Comparison of ENCODE assay signal across 9 cellular contexts in the genomic region with DNA sequence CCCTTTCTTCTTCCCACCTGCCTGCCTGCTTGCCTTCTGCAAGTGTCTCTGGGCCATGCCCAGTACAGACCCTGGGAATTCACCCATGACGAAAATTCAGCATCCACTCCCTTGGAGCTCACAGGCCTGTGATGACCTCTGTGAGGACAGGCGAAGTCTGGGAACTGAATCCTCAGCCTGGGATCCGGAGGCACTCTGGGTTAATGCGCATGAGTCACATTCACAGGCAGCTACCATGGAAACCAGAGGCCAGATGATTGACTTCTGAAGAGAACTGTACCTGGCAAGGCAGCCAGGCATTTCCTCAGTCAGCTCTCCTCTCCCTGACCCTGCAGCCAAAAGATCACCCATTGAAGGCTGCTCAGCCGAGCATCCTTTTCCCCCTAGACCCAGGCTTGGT. TPM values are rescaled to one million over a fixed set of nuclear protein-coding genes. Genes with fewer than 3 reads are reported as not detected.
DNase-seq lines count a peak whose midpoint lies in the region; ATAC-seq and TF ChIP-seq lines count a peak whose summit lies in the region.
"Had no signal": no experiment of that assay in that cellular context is flagged by ENCODE, and none has a peak within 500 bp of the region (broad histone marks: within the 10 kb centered on the region; RNA-seq: fewer than 3 reads in every experiment).

No MANE protein-coding gene starts in this region.

- TF ChIP-seq CTCF in H9 (conservative IDR thresholded peaks at IDR 0.05) (no peak), SK-N-SH (IDR thresholded peaks at IDR 0.05) (no peak), retinal pigment epithelial cell (conservative IDR thresholded peaks at IDR 0.05; ENCODE audit: low read depth, low read length) (no peak), GM10248 (IDR thresholded peaks at IDR 0.05; ENCODE audit: control extremely low read depth, extremely low read depth, low read depth, missing control alignments) (no peak)

- H3K4me3 Mint-ChIP-seq in H9 = peak overlapping the region in 1 of 2 experiments; percentile 24; a peak in 1 of 5 replicates
- no peak overlapping the region for H3K4me3 Mint-ChIP-seq in activated CD8-positive, alpha-beta T cell treated with anti-CD3 and anti-CD28 coated beads, Interleukin-2, amount 10 ng/mL, durations not matched to agents 7 days and 5 days

- TF ChIP-seq EP300 in SK-N-SH (IDR thresholded peaks at IDR 0.05; ENCODE audit: borderline replicate concordance in 1 of 2, low read depth in 1 of 2, low read length in 1 of 2) = no peak

- H2BK120ac ChIP-seq in H9 (ENCODE audit: low read depth, low read length, poor library complexity, severe bottlenecking) = no peak overlapping the region

- no peak overlapping the region for H3K23ac ChIP-seq in H9 (ENCODE audit: insufficient read length, low read depth, low read length)

- H2BK20ac ChIP-seq in H9 (ENCODE audit: low read depth, low read length, poor library complexity, severe bottlenecking) = no peak overlapping the region

- H4K20me1 ChIP-seq in H9 (ENCODE audit: control insufficient read depth, insufficient read depth, insufficient read length) (no peaks in the 10 kb centered on the region), SK-N-SH (ENCODE audit: insufficient read depth) (no peaks in the 10 kb centered on the region)

- H3K9me3 ChIP-seq in H9 (ENCODE audit: control insufficient read depth, low read depth, low read length) = no peaks in the 10 kb centered on the region
- H3K9me3 ChIP-seq in SK-N-SH = no peaks in the 10 kb centered on the region

- H3K4me1 Mint-ChIP-seq in H9 = peaks cover 23 to 47% of the 10 kb centered on the region in 2 experiments
- H3K4me1 Mint-ChIP-seq in activated CD8-positive, alpha-beta T cell treated with anti-CD3 and anti-CD28 coated beads, Interleukin-2, amount 10 ng/mL, durations not matched to agents 7 days and 5 days (ENCODE audit: low read depth) = peaks cover 13% of the 10 kb centered on the region

- peak overlapping the region; percentile 4 to 85 (median 82); a peak in 6 of 7 replicates for H3K27ac Mint-ChIP-seq in H9
- H3K27ac Mint-ChIP-seq in activated CD8-positive, alpha-beta T cell treated with anti-CD3 and anti-CD28 coated beads, Interleukin-2, amount 10 ng/mL, durations not matched to agents 7 days and 5 days = no peak overlapping the region

- ATAC-seq in GM18502 (IDR thresholded peaks at IDR 0.05; ENCODE audit: poor library complexity, unreplicated experiment) = no peak
- ATAC-seq in activated CD8-positive, alpha-beta T cell treated with anti-CD3 and anti-CD28 coated beads, Interleukin-2, amount 10 ng/mL, durations not matched to agents 7 days and 5 days = no peak

- H3K9ac ChIP-seq in H9 (ENCODE audit: extremely low read depth, insufficient read length, low read length) = no peak overlapping the region
- H3K9ac ChIP-seq in SK-N-SH = peak overlapping the region; percentile 23; the same call in 1 of the 2 replicates

- no peak overlapping the region for H4K8ac ChIP-seq in H9 (replicated peaks; ENCODE audit: insufficient read length, low read depth, low read length)

- H3K4me3 ChIP-seq in SK-N-SH (ENCODE audit: low read depth in 2 of 2, low read length in 1 of 2) (no peak overlapping the region), retinal pigment epithelial cell (ENCODE audit: low read length) (no peak overlapping the region)

- no peak overlapping the region for H4K91ac ChIP-seq in H9 (ENCODE audit: insufficient read length, low read depth, low read length)

- no peak overlapping the region for H2BK15ac ChIP-seq in H9 (ENCODE audit: low read depth, low read length)

- no peaks in the 10 kb centered on the region for H3K27me3 ChIP-seq in H9 (ENCODE audit: insufficient read depth, low read length)
- no peaks in the 10 kb centered on the region for H3K27me3 ChIP-seq in SK-N-SH (ENCODE audit: insufficient read depth)

- H2AK5ac ChIP-seq in H9 (ENCODE audit: insufficient read length, low read length) = no peak overlapping the region

- H3K4me2 ChIP-seq in H9 (ENCODE audit: insufficient read depth, insufficient read length, low read length) (no peak overlapping the region), SK-N-SH (0 out of 2 replicates have a peak overlapping the region, but pooled peaks have one; percentile 15)

- H3K36me3 ChIP-seq in SK-N-SH (replicated peaks in 1 of 2; ENCODE audit: control insufficient read depth in 1 of 2, insufficient read depth in 2 of 2, low read length in 1 of 2) = peaks cover 9 to 26% of the 10 kb centered on the region in 2 experiments

- H3F3A ChIP-seq in SK-N-SH (replicated peaks; ENCODE audit: insufficient read depth) = no peaks in the 10 kb centered on the region

- no peak overlapping the region for H3T11ph ChIP-seq in H9 (ENCODE audit: low read length)

- H3K36me3 Mint-ChIP-seq in H9 (ENCODE audit: insufficient read depth in 1 of 3, low read depth in 3 of 3) = peaks cover 0 to 9% (median 6%) of the 10 kb centered on the region in 3 experiments; a peak in 5 of 7 replicates
- peaks cover 30% of the 10 kb centered on the region for H3K36me3 Mint-ChIP-seq in activated CD8-positive, alpha-beta T cell treated with anti-CD3 and anti-CD28 coated beads, Interleukin-2, amount 10 ng/mL, durations not matched to agents 7 days and 5 days (ENCODE audit: low read depth)

- H3K27ac ChIP-seq in H9 (ENCODE audit: insufficient read length, low read depth, low read length) (no peak overlapping the region), SK-N-SH (ENCODE audit: low read depth in 2 of 2, low read length in 1 of 2) (peak overlapping the region in 1 of 2 experiments; percentile 84; a peak in 2 of 4 replicates)

- no peak overlapping the region for H3K18ac ChIP-seq in H9 (ENCODE audit: insufficient read length, low read depth, low read length)

- H3K4ac ChIP-seq in H9 (ENCODE audit: low read depth, low read length) = no peak overlapping the region

- no CpG with 5 or more reads among the region's 5 CpGs for WGBS in H9 (ENCODE audit: extremely low coverage, insufficient read length, low lambda C conversion rate)
- 36% methylated on average over 4 of the region's 5 CpGs for WGBS in SK-N-SH (ENCODE audit: low lambda C conversion rate)

- no peaks in the 10 kb centered on the region for H3K9me3 Mint-ChIP-seq in H9
- no peaks in the 10 kb centered on the region for H3K9me3 Mint-ChIP-seq in activated CD8-positive, alpha-beta T cell treated with anti-CD3 and anti-CD28 coated beads, Interleukin-2, amount 10 ng/mL, durations not matched to agents 7 days and 5 days (ENCODE audit: insufficient read depth)

- H3K27me3 Mint-ChIP-seq in H9 (ENCODE audit: low read depth) = no peaks in the 10 kb centered on the region
- no peaks in the 10 kb centered on the region for H3K27me3 Mint-ChIP-seq in activated CD8-positive, alpha-beta T cell treated with anti-CD3 and anti-CD28 coated beads, Interleukin-2, amount 10 ng/mL, durations not matched to agents 7 days and 5 days (ENCODE audit: low read depth)

- H2AFZ ChIP-seq in H9 (ENCODE audit: low read length) (no peak overlapping the region), SK-N-SH (ENCODE audit: low read depth) (no peak overlapping the region)

- no peak overlapping the region for H2BK12ac ChIP-seq in H9 (ENCODE audit: insufficient read length, low read depth, low read length)

- H3K9me2 ChIP-seq in SK-N-SH = no peaks in the 10 kb centered on the region

- H3K4me1 ChIP-seq in H9 (ENCODE audit: insufficient read depth, low read length) = peaks cover 3% of the 10 kb centered on the region; the same call in 1 of the 2 replicates
- H3K4me1 ChIP-seq in SK-N-SH (ENCODE audit: control insufficient read depth in 1 of 2, insufficient read depth in 2 of 2, low read depth in 1 of 2, low read length in 1 of 2) = peaks cover 4 to 25% of the 10 kb centered on the region in 2 experiments; a peak in 3 of 4 replicates

- no peaks in the 10 kb centered on the region for H3K79me1 ChIP-seq in H9 (ENCODE audit: insufficient read depth, low read depth, low read length, poor library complexity, severe bottlenecking)

- CTCF ChIA-PET in SK-N-SH (lab: Yijun Ruan, JAX) = interaction anchor here (1.0 to 3.9 kb wide), 8 partner anchors 9 to 523 kb away, joined by 3 to 29 read pairs (median 3); no protein-coding TSS in a partner anchor
- CTCF ChIA-PET in activated CD8-positive, alpha-beta T cell treated with anti-CD3 and anti-CD28 coated beads, Interleukin-2, amount 10 ng/mL, durations not matched to agents 7 days and 5 days (lab: Charles Lee) = no interaction called here
- CTCF ChIA-PET in GM10248 (lab: Yijun Ruan, JAX) = interaction anchor here (1.0 to 1.8 kb wide), 3 partner anchors 244 to 312 kb away, joined by 3 to 5 read pairs (median 4); no protein-coding TSS in a partner anchor

- no peaks in the 10 kb centered on the region for H3K23me2 ChIP-seq in H9 (ENCODE audit: insufficient read length, low read depth, low read length, poor library complexity, severe bottlenecking)

- H3K56ac ChIP-seq in H9 (ENCODE audit: insufficient read length, low read depth, low read length) = no peak overlapping the region

- H3K79me2 ChIP-seq in H9 (ENCODE audit: insufficient read depth, low read length) (no peaks in the 10 kb centered on the region), SK-N-SH (ENCODE audit: insufficient read depth) (no peaks in the 10 kb centered on the region)

- no peak for TF ChIP-seq RAD21 in SK-N-SH (IDR thresholded peaks at IDR 0.05; ENCODE audit: low read length)

- POLR2A ChIA-PET in SK-N-SH (lab: Yijun Ruan, JAX) (no interaction called here), GM10248 (lab: Yijun Ruan, JAX) (no interaction called here)
- POLR2A ChIA-PET in activated CD8-positive, alpha-beta T cell treated with anti-CD3 and anti-CD28 coated beads, Interleukin-2, amount 10 ng/mL, durations not matched to agents 7 days and 5 days (lab: Charles Lee) = no interaction called here

- peak; percentile 64 for DNase-seq in H9
- DNase-seq in SK-N-SH = peak; percentile 45
- DNase-seq in fibroblast of the conjunctiva (ENCODE audit: low read depth) = peak; percentile 54
- DNase-seq in retinal pigment epithelial cell (ENCODE audit: low read depth) = peak; percentile 92
- no peak for DNase-seq in activated CD8-positive, alpha-beta T cell treated with anti-CD3 and anti-CD28 coated beads, Interleukin-2, amount 10 ng/mL, durations not matched to agents 7 days and 5 days
- DNase-seq in GM10248 (ENCODE audit: extremely low spot score) = no peak
- no peak for DNase-seq in DMS153 treated with DMSO at 0.1 percent for 48 hours (lab: John Stamatoyannopoulos, UW; ENCODE audit: unreplicated experiment)
- DNase-seq: NCI-H526 treated with DMSO at 0.1 percent for 48 hours had no signal

- H4K5ac ChIP-seq in H9 (ENCODE audit: insufficient read length, low read depth, low read length) = no peak overlapping the region

- H2BK5ac ChIP-seq in H9 (ENCODE audit: insufficient read length, low read length) = no peak overlapping the region

- H3K14ac ChIP-seq in H9 (ENCODE audit: insufficient read depth, low read length) = no peak overlapping the region

TF ChIP-seq in SK-N-SH, 30 proteins besides CTCF, POLR2A, EP300 and RAD21 (continues in another document):
- no peak for TF ChIP-seq RCOR1 (IDR thresholded peaks at IDR 0.05; ENCODE audit: low read length)
- TF ChIP-seq EZH2phosphoT487 (IDR thresholded peaks at IDR 0.05; ENCODE audit: borderline replicate concordance, low read depth) = no peak

RNA-seq across cellular contexts. Expression of a gene that starts 41.0 kb away (rescaled TPM):
- total RNA-seq in H9 (2021) = 7.5 and 7.9 TPM in 2 replicates
- 2.8 and 3.4 TPM in 2 replicates for polyA plus RNA-seq in SK-N-SH (2012; rRNA removed)
- 1.4 and 2.1 TPM in 2 replicates for polyA plus RNA-seq in SK-N-SH (2012; cell fraction: cytosol; rRNA removed)
- polyA plus RNA-seq in SK-N-SH (2012; cell fraction: nucleus; rRNA removed) = 14.7 and 15.7 TPM in 2 replicates
- 10 to 100 TPM; 19.4 to 20.5 TPM for total RNA-seq in activated CD8-positive, alpha-beta T cell treated with anti-CD3 and anti-CD28 coated beads, Interleukin-2, amount 10 ng/mL, durations not matched to agents 7 days and 5 days

Comparison
In these comparisons a context has a peak if more than half of its experiments do, and no peak if none do; other contexts are left out.
1. DNase-seq: peak in H9 (single experiment), SK-N-SH (single experiment), fibroblast of the conjunctiva (single experiment) and retinal pigment epithelial cell (single experiment); none in activated CD8-positive, alpha-beta T cell treated with anti-CD3 and anti-CD28 coated beads, Interleukin-2, amount 10 ng/mL, durations not matched to agents 7 days and 5 days (single experiment), GM10248 (single experiment) and DMS153 treated with DMSO at 0.1 percent for 48 hours (single experiment).